ENCODE assay signal across 14 cellular contexts in the genomic region with DNA sequence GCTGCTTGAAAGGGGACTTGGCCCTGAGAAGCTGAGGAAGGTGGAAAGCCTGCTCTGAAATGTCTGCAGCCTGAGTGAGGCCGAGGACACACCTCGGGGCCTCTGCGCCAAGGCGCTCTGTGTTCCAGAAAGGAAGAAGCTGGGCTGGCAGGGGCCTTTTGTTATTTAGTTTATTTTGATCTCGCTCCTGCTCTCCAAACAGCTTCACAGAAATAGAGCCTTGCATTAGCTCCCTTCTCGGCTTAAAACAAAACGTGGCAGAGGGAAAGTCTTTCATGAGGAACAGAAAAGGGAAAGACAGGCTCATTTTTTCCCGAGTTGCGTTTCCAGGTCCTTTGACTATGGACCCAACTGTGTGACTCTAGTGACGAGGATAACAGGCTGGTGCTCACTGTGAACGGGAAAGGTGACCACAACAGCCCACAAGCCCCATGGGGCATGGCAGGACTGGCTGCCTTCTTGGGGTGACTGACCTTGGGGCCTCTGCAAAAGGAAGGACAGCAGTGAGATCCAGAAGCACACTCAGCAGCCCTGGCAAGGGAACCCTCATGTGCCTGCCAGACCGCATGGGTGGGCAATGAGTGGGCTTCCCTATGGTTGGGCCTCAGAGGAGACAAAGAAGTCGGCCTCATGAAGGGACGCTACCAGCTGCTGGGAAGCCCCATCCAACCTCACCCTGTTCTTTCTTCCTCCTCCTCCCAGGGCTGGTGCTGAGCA. TPM values are rescaled to one million over a fixed set of nuclear protein-coding genes. Genes with fewer than 3 reads are reported as not detected.
DNase-seq lines count a peak whose midpoint lies in the region; ATAC-seq and TF ChIP-seq lines count a peak whose summit lies in the region.
"Had no signal": no experiment of that assay in that cellular context is flagged by ENCODE, and none has a peak within 500 bp of the region (broad histone marks: within the 10 kb centered on the region; RNA-seq: fewer than 3 reads in every experiment).

No MANE protein-coding gene starts in this region.

- H2BK5ac ChIP-seq in trophoblast cell (ENCODE audit: low read depth, low read length, poor library complexity): peak overlapping the region; percentile 25

- TF ChIP-seq POLR2A in esophagus muscularis mucosa (IDR thresholded peaks at IDR 0.05; ENCODE audit: low read depth): no peak

- H3K4me1 ChIP-seq in ACC112 (ENCODE audit: control insufficient read depth, insufficient read depth, low read length, unreplicated experiment) (peaks cover 49% of the 10 kb centered on the region), Panc1 (ENCODE audit: control insufficient read depth, insufficient read depth, low read length) (peaks cover 23% of the 10 kb centered on the region), esophagus muscularis mucosa (peaks cover 23 to 45% (median 43%) of the 10 kb centered on the region in 4 donors), trophoblast cell (ENCODE audit: control insufficient read depth in 1 of 2, insufficient read depth in 2 of 2, low read length in 2 of 2) (peaks cover 14 to 15% of the 10 kb centered on the region in 2 experiments)

- POLR2A ChIA-PET in Panc1 (lab: Charles Lee): no interaction called here

- no peak overlapping the region for H3K18ac ChIP-seq in trophoblast cell (ENCODE audit: low read length)

- BruUV-seq in Panc1 (replicated peaks; lab: Mats Ljungman, UMichigan): no TSS peak

- CTCF ChIA-PET in Panc1 (lab: Charles Lee): interaction anchor here (0.7 kb wide), 1 partner anchor 200 kb away, joined by 5 read pairs; no protein-coding TSS in a partner anchor

- H3K9ac ChIP-seq in trophoblast cell (ENCODE audit: low read length): no peak overlapping the region

- peaks cover 5% of the 10 kb centered on the region for H3K79me1 ChIP-seq in trophoblast cell (ENCODE audit: low read length)

- H3K79me2 ChIP-seq in ACC112 (ENCODE audit: control insufficient read depth, insufficient read depth, low read length, unreplicated experiment) (no peaks in the 10 kb centered on the region), trophoblast cell (ENCODE audit: control insufficient read depth, insufficient read depth, low read length, poor library complexity) (peaks cover 1% of the 10 kb centered on the region)

- peak overlapping the region; percentile 37 for H2BK120ac ChIP-seq in trophoblast cell (ENCODE audit: insufficient read depth, low read length, poor library complexity)

- H3K4me3 ChIP-seq in ACC112 (ENCODE audit: low read depth, low read length) (no peak overlapping the region), Panc1 (ENCODE audit: low read depth in 2 of 2, low read length in 2 of 2) (no peak overlapping the region), esophagus muscularis mucosa (no peak overlapping the region), trophoblast cell (ENCODE audit: low read depth, low read length) (no peak overlapping the region)

- no peaks in the 10 kb centered on the region for H3K9me3 ChIP-seq in Panc1 (ENCODE audit: control insufficient read depth, insufficient read depth, low read depth, low read length)
- peaks cover 0 to 8% (median 0%) of the 10 kb centered on the region in 4 donors for H3K9me3 ChIP-seq in esophagus muscularis mucosa
- peaks cover 3% of the 10 kb centered on the region for H3K9me3 ChIP-seq in trophoblast cell (ENCODE audit: insufficient read depth, low read depth, low read length)

- H3K36me3 ChIP-seq in ACC112 (ENCODE audit: insufficient read depth, low read length) (peaks cover 6% of the 10 kb centered on the region; the same call in 1 of the 2 replicates), Panc1 (ENCODE audit: control insufficient read depth, insufficient read depth, low read length) (no peaks in the 10 kb centered on the region), esophagus muscularis mucosa (peaks cover 25 to 34% (median 34%) of the 10 kb centered on the region in 4 donors), trophoblast cell (ENCODE audit: control insufficient read depth in 1 of 2, insufficient read depth in 2 of 2, low read length in 2 of 2) (peaks cover 27 to 28% of the 10 kb centered on the region in 2 experiments)

- in situ Hi-C loops in Panc1 (cut with HindIII; ENCODE audit: low pct_unique_long_range_greater_than_20kb, low sequenced_read_pairs): no loop called here

- peak overlapping the region; percentile 69 for H2AK5ac ChIP-seq in trophoblast cell (ENCODE audit: low read length)

- H2BK12ac ChIP-seq in trophoblast cell (ENCODE audit: low read length): peak overlapping the region; percentile 70

- no peak overlapping the region for H3K4ac ChIP-seq in trophoblast cell (ENCODE audit: low read depth, low read length)

- WGBS in esophagus muscularis mucosa: 22% methylated on average over 11 of the region's 14 CpGs
- no CpG with 5 or more reads among the region's 14 CpGs for WGBS in trophoblast cell (ENCODE audit: extremely low coverage, insufficient coverage, insufficient read length)

- peak overlapping the region; percentile 26 for H4K12ac ChIP-seq in trophoblast cell (ENCODE audit: low read depth, low read length)

- no peak for ATAC-seq in Panc1
- no peak for ATAC-seq in GM18519 (IDR thresholded peaks at IDR 0.05; ENCODE audit: low FRiP score, unreplicated experiment)
- ATAC-seq in HG03025 (IDR thresholded peaks at IDR 0.05; ENCODE audit: low FRiP score, unreplicated experiment): no peak
- ATAC-seq: naive thymus-derived CD8-positive, alpha-beta T cell; stimulated activated naive CD8-positive, alpha-beta T cell treated with anti-CD3 and anti-CD28 coated beads, Interleukin-15, amount 100 ng/mL, for 72 hours had no signal

- peak overlapping the region; percentile 58 for H4K91ac ChIP-seq in trophoblast cell (ENCODE audit: low read depth, low read length)

- no peak overlapping the region for H2AFZ ChIP-seq in ACC112 (ENCODE audit: low read length, unreplicated experiment)
- H2AFZ ChIP-seq in trophoblast cell (ENCODE audit: insufficient read depth, low read length, poor library complexity): no peak overlapping the region

- peak overlapping the region; percentile 23 for H4K8ac ChIP-seq in trophoblast cell (ENCODE audit: low read depth, low read length)

- H3K14ac ChIP-seq in trophoblast cell (ENCODE audit: low read length): peak overlapping the region; percentile 35

- H3K23ac ChIP-seq in trophoblast cell (ENCODE audit: low read length): no peak overlapping the region

- DNase-seq in Panc1 (ENCODE audit: low read depth, low spot score) (no peak), esophagus muscularis mucosa (ENCODE audit: extremely low spot score) (no peak), trophoblast cell (no peak), SHP77 (lab: John Stamatoyannopoulos, UW) (no peak)
- DNase-seq in stimulated activated CD4-positive, alpha-beta T cell treated with anti-CD3 and anti-CD28 coated beads, Interleukin-15, amount 100 ng/mL, for 24 hours: no peak
- DNase-seq: AML-193; naive thymus-derived CD8-positive, alpha-beta T cell; NCI-H1436; stimulated activated CD4-positive, alpha-beta T cell treated with anti-CD3 and anti-CD28 coated beads, Interleukin-2, amount 100 ng/mL, for 48 hours; stimulated activated naive CD8-positive, alpha-beta T cell treated with anti-CD3 and anti-CD28 coated beads, Interleukin-15, amount 100 ng/mL, for 72 hours; T-helper 9 cell had no signal

- TF ChIP-seq EP300 in esophagus muscularis mucosa (IDR thresholded peaks at IDR 0.05): no peak

- TF ChIP-seq CTCF in Panc1 (IDR thresholded peaks at IDR 0.05) (no peak), esophagus muscularis mucosa (IDR thresholded peaks at IDR 0.05) (no peak)

- H3K27me3 ChIP-seq in ACC112 (ENCODE audit: insufficient read depth, low read length) (no peaks in the 10 kb centered on the region), Panc1 (ENCODE audit: control insufficient read depth, insufficient read depth, low read length) (no peaks in the 10 kb centered on the region), esophagus muscularis mucosa (peaks cover 0 to 6% (median 0%) of the 10 kb centered on the region in 4 donors), trophoblast cell (ENCODE audit: insufficient read depth, low read length) (no peaks in the 10 kb centered on the region)

- H3K27ac ChIP-seq in ACC112 (ENCODE audit: low read depth, low read length): peak overlapping the region; percentile 80
- peak overlapping the region; percentile 65; the same call in 1 of the 2 replicates for H3K27ac ChIP-seq in Panc1 (ENCODE audit: low read length)
- H3K27ac ChIP-seq in esophagus muscularis mucosa (replicated peaks in 1 of 4): peak overlapping the region; percentile 64 to 84 (median 72)
- peak overlapping the region; percentile 29 for H3K27ac ChIP-seq in trophoblast cell (ENCODE audit: low read depth, low read length)

- intact Hi-C loops in Panc1 (cut with micrococcal nuclease; ENCODE audit: unreplicated experiment): loop anchor here (2.0 kb wide), 1 partner anchor 257 kb away; no protein-coding TSS in a partner anchor
- intact Hi-C loops in esophagus muscularis mucosa (cut with DNase I): loop anchor here (5.0 kb wide), 1 partner anchor 257 kb away; no protein-coding TSS in a partner anchor

- H3K4me2 ChIP-seq in trophoblast cell (ENCODE audit: low read length): no peak overlapping the region

RNA-seq across cellular contexts. Expression of gene LEMD2, which starts 18.7 kb away (rescaled TPM):
- total RNA-seq in Panc1 (2021; ENCODE audit: unreplicated experiment) (89.8 TPM), esophagus muscularis mucosa (10 to 100 TPM; 36.4 to 65.3 (median 55.4) TPM)
- polyA plus RNA-seq in Panc1 (2012; ENCODE audit: insufficient read length): 75.3 TPM
- 28.0 TPM in 2 replicates for polyA plus RNA-seq in trophoblast cell (2013)

RNA-seq across cellular contexts. Expression of gene IP6K3, which starts 23.6 kb away (rescaled TPM):
- total RNA-seq in Panc1 (2021; ENCODE audit: unreplicated experiment) (not detected), esophagus muscularis mucosa (1 to 10 TPM; 1.2 to 2.8 (median 1.7) TPM)
- polyA plus RNA-seq in Panc1 (2012; ENCODE audit: insufficient read length): not detected
- 1.4 and 1.5 TPM in 2 replicates for polyA plus RNA-seq in trophoblast cell (2013)
- total RNA-seq: naive thymus-derived CD8-positive, alpha-beta T cell had no signal
- polyA plus RNA-seq: naive thymus-derived CD8-positive, alpha-beta T cell had no signal

RNA-seq across cellular contexts. Expression of gene MLN, which starts 33.5 kb away (rescaled TPM):
- total RNA-seq in Panc1 (2021; ENCODE audit: unreplicated experiment) (not detected), esophagus muscularis mucosa (not detected)
- not detected for polyA plus RNA-seq in Panc1 (2012; ENCODE audit: insufficient read length)
- polyA plus RNA-seq in trophoblast cell (2013): 0.10 TPM in 1 of 2 replicates, not detected in the other
- total RNA-seq: naive thymus-derived CD8-positive, alpha-beta T cell had no signal
- polyA plus RNA-seq: naive thymus-derived CD8-positive, alpha-beta T cell had no signal

RNA-seq across cellular contexts. Expression of gene UQCC2, which starts 58.8 kb away (rescaled TPM):
- 135 TPM for total RNA-seq in Panc1 (2021; ENCODE audit: unreplicated experiment)
- 173 TPM for polyA plus RNA-seq in Panc1 (2012; ENCODE audit: insufficient read length)
- total RNA-seq in esophagus muscularis mucosa: 10 to 100 TPM in 3 of 4 donors, 1 to 10 TPM in 1; 9.4 to 22.2 (median 14.7) TPM
- 65.9 and 67.3 TPM in 2 replicates for polyA plus RNA-seq in trophoblast cell (2013)

Comparison
In these comparisons a context has a peak if more than half of its experiments do, and no peak if none do; other contexts are left out.
1. H3K27ac ChIP-seq: peak in every context shown above with its lines; median percentile 80 in ACC112; 72 in esophagus muscularis mucosa; 65 in Panc1; 29 in trophoblast cell.